Comparison of ENCODE assay signal across 14 cellular contexts in genomic region chr18:62999392-62999791, GRCh38.
DNase-seq lines count a peak whose midpoint lies in the region; ATAC-seq and TF ChIP-seq lines count a peak whose summit lies in the region.
"Had no signal": no experiment of that assay in that cellular context is flagged by ENCODE, and none has a peak within 500 bp of the region (broad histone marks: within the 10 kb centered on the region; RNA-seq: fewer than 3 reads in every experiment).

No MANE protein-coding gene starts in this region.

- H3K9me3 Mint-ChIP-seq in activated naive CD4-positive, alpha-beta T cell treated with anti-CD3 and anti-CD28 coated beads, Interleukin-2, amount 50 U/mL, for 72 hours: no peaks in the 10 kb centered on the region
- H3K9me3 Mint-ChIP-seq: T-helper 1 cell treated with Interleukin-12 subunit alpha and Interleukin-12 subunit beta and Interleukin-4 antibody, amounts not matched to agents 30 μg/mL and 1 μg/mL, for 36 hours had no signal

- intact Hi-C loops in body of pancreas (cut with DNase I): no loop called here
- intact Hi-C loops in heart right ventricle (cut with DNase I): no loop called here
- intact Hi-C loops in sciatic nerve (cut with DNase I): no loop called here

- TF ChIP-seq CTCF in body of pancreas (IDR thresholded peaks at IDR 0.05): no peak
- TF ChIP-seq CTCF in heart right ventricle (IDR thresholded peaks at IDR 0.05): no peak

- no peaks in the 10 kb centered on the region for H3K36me3 Mint-ChIP-seq in activated naive CD4-positive, alpha-beta T cell treated with anti-CD3 and anti-CD28 coated beads, Interleukin-2, amount 50 U/mL, for 72 hours
- H3K36me3 Mint-ChIP-seq: CD4-positive, CD25-positive, alpha-beta regulatory T cell had no signal

- peak; percentile 61 to 79 (median 68) for DNase-seq in body of pancreas
- DNase-seq in heart right ventricle: peak; percentile 21 to 43
- DNase-seq in sciatic nerve (ENCODE audit: low spot score): peak; percentile 87
- DNase-seq in NOMO-1 treated with DMSO at 0.1 percent for 48 hours (lab: John Stamatoyannopoulos, UW; ENCODE audit: unreplicated experiment): no peak
- DNase-seq in KBM-7: no peak
- DNase-seq in activated naive CD4-positive, alpha-beta T cell treated with anti-CD3 and anti-CD28 coated beads, Interleukin-2, amount 50 U/mL, for 72 hours (ENCODE audit: low spot score in 2 of 2): no peak
- DNase-seq: activated CD8-positive, alpha-beta memory T cell treated with anti-CD3 and anti-CD28 coated beads, Interleukin-2, amount 50 U/mL, for 48 hours; CD4-positive, CD25-positive, alpha-beta regulatory T cell; KG1; NCI-H510A treated with DMSO at 0.1 percent for 48 hours had no signal

- H3K4me2 ChIP-seq in BLaER1 treated with 17β-estradiol and CSF1 and Interleukin-3, amounts not matched to agents 10 nM and 100 nM: peak overlapping the region in 10 of 11 experiments; percentile 41 to 80 (median 72); a peak in 20 of 22 replicates

- 20 to 27% methylated on average over 7 of the region's 7 CpGs for WGBS in body of pancreas, 2 donors
- WGBS in heart right ventricle, 2 donors: 49 to 52% methylated on average over 7 of the region's 7 CpGs

- TF ChIP-seq POLR2A in body of pancreas (IDR thresholded peaks at IDR 0.05): no peak

- H3K9ac ChIP-seq in BLaER1 treated with 17β-estradiol and CSF1 and Interleukin-3, amounts not matched to agents 10 nM and 100 nM: 0 out of 22 replicates have a peak overlapping the region, but pooled peaks of 1 of the 11 experiments have one; percentile 0

- no peaks in the 10 kb centered on the region for H4K20me1 ChIP-seq in BLaER1 treated with 17β-estradiol and CSF1 and Interleukin-3, amounts not matched to agents 10 nM and 100 nM

- no peak overlapping the region for H3K27ac Mint-ChIP-seq in activated naive CD4-positive, alpha-beta T cell treated with anti-CD3 and anti-CD28 coated beads, Interleukin-2, amount 50 U/mL, for 72 hours
- H3K27ac Mint-ChIP-seq: T-helper 1 cell treated with Interleukin-12 subunit alpha and Interleukin-12 subunit beta and Interleukin-4 antibody, amounts not matched to agents 30 μg/mL and 1 μg/mL, for 36 hours had no signal

- no peaks in the 10 kb centered on the region for H3K36me3 ChIP-seq in BLaER1 treated with 17β-estradiol and CSF1 and Interleukin-3, amounts not matched to agents 10 nM and 100 nM
- H3K36me3 ChIP-seq in body of pancreas (replicated peaks in 1 of 2; ENCODE audit: insufficient read depth in 1 of 2, low read depth in 2 of 2) (no peaks in the 10 kb centered on the region), heart right ventricle (no peaks in the 10 kb centered on the region)
- H3K36me3 ChIP-seq: cardiac muscle cell had no signal

- H3K4me3 ChIP-seq in BLaER1 treated with 17β-estradiol and CSF1 and Interleukin-3, amounts not matched to agents 10 nM and 100 nM: no peak overlapping the region
- H3K4me3 ChIP-seq in body of pancreas (no peak overlapping the region), heart right ventricle (no peak overlapping the region)
- H3K4me3 ChIP-seq: cardiac muscle cell had no signal

- H3K27me3 ChIP-seq in BLaER1 treated with 17β-estradiol and CSF1 and Interleukin-3, amounts not matched to agents 10 nM and 100 nM: no peaks in the 10 kb centered on the region
- H3K27me3 ChIP-seq in body of pancreas (no peaks in the 10 kb centered on the region), heart right ventricle (peaks cover 0 to 7% (median 0%) of the 10 kb centered on the region in 7 donors)
- H3K27me3 ChIP-seq: cardiac muscle cell had no signal

- peak; percentile 92 for ATAC-seq in body of pancreas
- peak; percentile 69 to 86 (median 78) for ATAC-seq in heart right ventricle
- peak; percentile 98 for ATAC-seq in sciatic nerve
- no peak for ATAC-seq in GM21526 (IDR thresholded peaks at IDR 0.05; ENCODE audit: low FRiP score, unreplicated experiment)
- ATAC-seq in activated naive CD4-positive, alpha-beta T cell treated with anti-CD3 and anti-CD28 coated beads, Interleukin-2, amount 50 U/mL, for 72 hours: no peak

- in situ Hi-C loops in KBM-7 (cut with MboI; ENCODE audit: low pct_unique_long_range_greater_than_20kb, low sequenced_read_pairs): loop anchor here (25.0 kb wide), 2 partner anchors 387 to 812 kb away; partner anchors contain the start of genes PIGN and RELCH

- peaks cover 10 to 46% (median 30%) of the 10 kb centered on the region in 10 experiments; a peak in 19 of 20 replicates for H3K4me1 ChIP-seq in BLaER1 treated with 17β-estradiol and CSF1 and Interleukin-3, amounts not matched to agents 10 nM and 100 nM
- H3K4me1 ChIP-seq in body of pancreas (peaks cover 15% of the 10 kb centered on the region), heart right ventricle (peaks cover 0 to 11% (median 0%) of the 10 kb centered on the region in 9 donors)

- H3K27ac ChIP-seq in BLaER1 treated with 17β-estradiol and CSF1 and Interleukin-3, amounts not matched to agents 10 nM and 100 nM: peak overlapping the region in 5 of 11 experiments; percentile 20 to 68 (median 52); a peak in 7 of 22 replicates
- H3K27ac ChIP-seq in body of pancreas (peak overlapping the region; percentile 58 to 77 (median 75)), heart right ventricle (no peak overlapping the region)
- H3K27ac ChIP-seq: cardiac muscle cell had no signal

- peaks cover 0 to 34% (median 14%) of the 10 kb centered on the region in 11 experiments; a peak in 13 of 22 replicates for H3K9me3 ChIP-seq in BLaER1 treated with 17β-estradiol and CSF1 and Interleukin-3, amounts not matched to agents 10 nM and 100 nM (replicated peaks in 1 of 11)
- no peaks in the 10 kb centered on the region for H3K9me3 ChIP-seq in body of pancreas
- H3K9me3 ChIP-seq in heart right ventricle: no peaks in the 10 kb centered on the region

Comparison
In these comparisons a context has a peak if more than half of its experiments do, and no peak if none do; other contexts are left out.
1. H3K27ac ChIP-seq: peak in body of pancreas (4 of 4); none in heart right ventricle (0 of 10).
2. ATAC-seq: peak in body of pancreas (single experiment), heart right ventricle (8 of 8) and sciatic nerve (single experiment); none in GM21526 (single experiment) and activated naive CD4-positive, alpha-beta T cell treated with anti-CD3 and anti-CD28 coated beads, Interleukin-2, amount 50 U/mL, for 72 hours (0 of 2).
3. DNase-seq: peak in body of pancreas (4 of 4), heart right ventricle (2 of 2) and sciatic nerve (single experiment); none in NOMO-1 treated with DMSO at 0.1 percent for 48 hours (single experiment), KBM-7 (single experiment) and activated naive CD4-positive, alpha-beta T cell treated with anti-CD3 and anti-CD28 coated beads, Interleukin-2, amount 50 U/mL, for 72 hours (0 of 2).